In genomic region chr3:143418391-143418790, GRCh38 we compare ENCODE assay signal across 14 cellular contexts.
DNase-seq lines count a peak whose midpoint lies in the region; ATAC-seq and TF ChIP-seq lines count a peak whose summit lies in the region.
"Had no signal": no experiment of that assay in that cellular context is flagged by ENCODE, and none has a peak within 500 bp of the region (broad histone marks: within the 10 kb centered on the region; RNA-seq: fewer than 3 reads in every experiment).

No MANE protein-coding gene starts in this region.

- no peaks in the 10 kb centered on the region for H3K9me3 ChIP-seq in thymus (ENCODE audit: control insufficient read depth)
- H3K9me3 ChIP-seq in smooth muscle cell (replicated peaks; ENCODE audit: low read depth) = no peaks in the 10 kb centered on the region
- H3K9me3 ChIP-seq: Caco-2, HAP-1 had no signal

- peak; percentile 16 for DNase-seq in globus pallidus (ENCODE audit: low spot score)
- no peak for DNase-seq in activated CD8-positive, alpha-beta T cell treated with anti-CD3 and anti-CD28 coated beads for 36 hours
- DNase-seq in smooth muscle cell (lab: John Stamatoyannopoulos, UW; ENCODE audit: unreplicated experiment) = no peak
- DNase-seq in stimulated activated CD4-positive, alpha-beta T cell treated with anti-CD3 and anti-CD28 coated beads, Interleukin-4, amount 100 ng/mL, for 24 hours = no peak
- DNase-seq: C1 segment of cervical spinal cord; Caco-2; CD4-positive, alpha-beta memory T cell; DMS153; DND-41; GOT3; HFFc6 had no signal

- no peaks in the 10 kb centered on the region for H3K36me3 Mint-ChIP-seq in activated CD8-positive, alpha-beta T cell treated with anti-CD3 and anti-CD28 coated beads for 36 hours (ENCODE audit: low read depth)

- H3K27ac ChIP-seq in angular gyrus (ENCODE audit: low read depth, low read length) (peak overlapping the region; percentile 31), thymus (ENCODE audit: low read depth) (peak overlapping the region; percentile 5), smooth muscle cell (ENCODE audit: low read depth) (no peak overlapping the region)

- no peak overlapping the region for H3K4me3 ChIP-seq in thymus (ENCODE audit: low read length)
- no peak overlapping the region for H3K4me3 ChIP-seq in smooth muscle cell
- H3K4me3 ChIP-seq: HAP-1 had no signal

- no peaks in the 10 kb centered on the region for H3K9me3 Mint-ChIP-seq in activated CD8-positive, alpha-beta T cell treated with anti-CD3 and anti-CD28 coated beads for 36 hours
- H3K9me3 Mint-ChIP-seq: HFFc6 had no signal

- no peaks in the 10 kb centered on the region for H3K27me3 ChIP-seq in thymus (ENCODE audit: control insufficient read depth, insufficient read depth)
- no peaks in the 10 kb centered on the region for H3K27me3 ChIP-seq in smooth muscle cell (ENCODE audit: low read depth)

- H4K20me1 ChIP-seq in smooth muscle cell (ENCODE audit: low read depth) = no peaks in the 10 kb centered on the region

- no peak overlapping the region for H3K4me2 ChIP-seq in smooth muscle cell

- H3K79me2 ChIP-seq in smooth muscle cell (ENCODE audit: low read depth) = no peaks in the 10 kb centered on the region

- 97% methylated on average over 3 of the region's 3 CpGs for WGBS in thymus
- 99% methylated on average over 3 of the region's 3 CpGs for WGBS in smooth muscle cell (ENCODE audit: low lambda C conversion rate)

- H3F3A ChIP-seq in smooth muscle cell (ENCODE audit: low read depth) = no peaks in the 10 kb centered on the region

- no peak overlapping the region for H3K4me3 Mint-ChIP-seq in activated CD8-positive, alpha-beta T cell treated with anti-CD3 and anti-CD28 coated beads for 36 hours
- H3K4me3 Mint-ChIP-seq: CD4-positive, alpha-beta memory T cell; HFFc6 had no signal

- POLR2A ChIA-PET in activated CD8-positive, alpha-beta T cell treated with anti-CD3 and anti-CD28 coated beads for 36 hours (lab: Charles Lee) = no interaction called here

- intact Hi-C loops in activated CD8-positive, alpha-beta T cell treated with anti-CD3 and anti-CD28 coated beads for 36 hours (cut with micrococcal nuclease) = no loop called here

- H3K4me1 ChIP-seq in thymus (ENCODE audit: control insufficient read depth, insufficient read depth, low read length) (no peaks in the 10 kb centered on the region), smooth muscle cell (ENCODE audit: low read depth) (no peaks in the 10 kb centered on the region)
- H3K4me1 ChIP-seq: Caco-2, HAP-1 had no signal

- no peak overlapping the region for H3K9ac ChIP-seq in smooth muscle cell (ENCODE audit: low read depth)

- H3K4me1 Mint-ChIP-seq in activated CD8-positive, alpha-beta T cell treated with anti-CD3 and anti-CD28 coated beads for 36 hours (ENCODE audit: low read depth) = peaks cover 5% of the 10 kb centered on the region

- CTCF ChIA-PET in activated CD8-positive, alpha-beta T cell treated with anti-CD3 and anti-CD28 coated beads for 36 hours (lab: Charles Lee) = no interaction called here

- no peak overlapping the region for H2AFZ ChIP-seq in smooth muscle cell (ENCODE audit: low read depth)

- H3K27me3 Mint-ChIP-seq in activated CD8-positive, alpha-beta T cell treated with anti-CD3 and anti-CD28 coated beads for 36 hours = no peaks in the 10 kb centered on the region
- H3K27me3 Mint-ChIP-seq: CD4-positive, alpha-beta memory T cell had no signal

- no peak for ATAC-seq in activated CD8-positive, alpha-beta T cell treated with anti-CD3 and anti-CD28 coated beads for 36 hours

- no peak overlapping the region for H3K27ac Mint-ChIP-seq in activated CD8-positive, alpha-beta T cell treated with anti-CD3 and anti-CD28 coated beads for 36 hours
- H3K27ac Mint-ChIP-seq: CD4-positive, alpha-beta memory T cell; HFFc6 had no signal

- TF ChIP-seq CTCF in activated CD8-positive, alpha-beta T cell treated with anti-CD3 and anti-CD28 coated beads for 36 hours (IDR thresholded peaks at IDR 0.05) = no peak
- no peak for TF ChIP-seq CTCF in smooth muscle cell (IDR thresholded peaks at IDR 0.05; ENCODE audit: borderline replicate concordance, insufficient read depth, poor library complexity, severe bottlenecking)

- H3K36me3 ChIP-seq in thymus (ENCODE audit: control insufficient read depth, insufficient read depth) = no peaks in the 10 kb centered on the region
- H3K36me3 ChIP-seq in smooth muscle cell (ENCODE audit: low read depth) = no peaks in the 10 kb centered on the region
- H3K36me3 ChIP-seq: HAP-1 had no signal
